Comparison of ENCODE assay signal across 1 cellular context in genomic region chr7:112898432-112899290, GRCh38.
TF ChIP-seq lines count a peak whose summit lies in the region.

No MANE protein-coding gene starts in this region.

TF ChIP-seq in HepG2, 621 proteins besides CTCF, POLR2A, EP300 and RAD21 (continued from another document and continues in another):
- TF ChIP-seq ATRX (CRISPR knock-in tag; IDR thresholded peaks at IDR 0.05; ENCODE audit: borderline replicate concordance) = no peak
- TF ChIP-seq MAFG (CRISPR knock-in tag; IDR thresholded peaks at IDR 0.05) = no peak
- TF ChIP-seq ARID2 (CRISPR knock-in tag; IDR thresholded peaks at IDR 0.05; ENCODE audit: borderline replicate concordance) = no peak
- no peak for TF ChIP-seq HMGA1 (CRISPR knock-in tag; conservative IDR thresholded peaks at IDR 0.05)
- 0 out of 2 replicates have a peak, but pooled peaks have one; percentile 30 for TF ChIP-seq THAP11 (CRISPR knock-in tag; IDR thresholded peaks at IDR 0.05)
- no peak for TF ChIP-seq NR3C1 (CRISPR knock-in tag; IDR thresholded peaks at IDR 0.05)
- no peak for TF ChIP-seq ZKSCAN5 (CRISPR knock-in tag; IDR thresholded peaks at IDR 0.05)
- no peak for TF ChIP-seq CENPT (CRISPR knock-in tag; IDR thresholded peaks at IDR 0.05; ENCODE audit: low read depth)
- TF ChIP-seq ZNF761 (CRISPR knock-in tag; conservative IDR thresholded peaks at IDR 0.05) = no peak
- TF ChIP-seq IRX3 (CRISPR knock-in tag; IDR thresholded peaks at IDR 0.05; ENCODE audit: borderline replicate concordance, low read depth) = no peak
- peak; percentile 45 for TF ChIP-seq IRF2 (CRISPR knock-in tag; IDR thresholded peaks at IDR 0.05)
- no peak for TF ChIP-seq PAWR (CRISPR knock-in tag; IDR thresholded peaks at IDR 0.05; ENCODE audit: borderline replicate concordance)
- TF ChIP-seq KDM1A (CRISPR knock-in tag; IDR thresholded peaks at IDR 0.05) = no peak
- no peak for TF ChIP-seq ATAD3A (CRISPR knock-in tag; IDR thresholded peaks at IDR 0.05)
- TF ChIP-seq ZNF710 (CRISPR knock-in tag; IDR thresholded peaks at IDR 0.05; ENCODE audit: borderline replicate concordance) = no peak; the same call in 1 of the 2 replicates
- TF ChIP-seq SMAD3 (CRISPR knock-in tag; IDR thresholded peaks at IDR 0.05) = no peak
- TF ChIP-seq SRF (IDR thresholded peaks at IDR 0.05; ENCODE audit: low read depth, low read length) = no peak
- no peak for TF ChIP-seq E2F5 (CRISPR knock-in tag; conservative IDR thresholded peaks at IDR 0.05)
- TF ChIP-seq ZNF501 (CRISPR knock-in tag; IDR thresholded peaks at IDR 0.05) = peak; percentile 67
- no peak for TF ChIP-seq ZNF572 (CRISPR knock-in tag; IDR thresholded peaks at IDR 0.05)
- TF ChIP-seq POGK (CRISPR knock-in tag; conservative IDR thresholded peaks at IDR 0.05) = 0 out of 2 replicates have a peak, but pooled peaks have one; percentile 17
- 0 out of 2 replicates have a peak, but pooled peaks have one; percentile 19 for TF ChIP-seq ZNF878 (CRISPR knock-in tag; IDR thresholded peaks at IDR 0.05)
- TF ChIP-seq ELF3 (CRISPR knock-in tag; IDR thresholded peaks at IDR 0.05) = 0 out of 2 replicates have a peak, but pooled peaks have one; percentile 39
- TF ChIP-seq CHD2 (IDR thresholded peaks at IDR 0.05; ENCODE audit: low read depth, low read length) = no peak
- no peak for TF ChIP-seq PLRG1 (conservative IDR thresholded peaks at IDR 0.05)
- no peak for TF ChIP-seq ZNF30 (CRISPR knock-in tag; IDR thresholded peaks at IDR 0.05)
- no peak for TF ChIP-seq ZNF563 (CRISPR knock-in tag; IDR thresholded peaks at IDR 0.05)
- TF ChIP-seq ATF7 (IDR thresholded peaks at IDR 0.05) = no peak
- TF ChIP-seq ATF7 (CRISPR knock-in tag; IDR thresholded peaks at IDR 0.05) = no peak
- TF ChIP-seq PRPF4 (IDR thresholded peaks at IDR 0.05; ENCODE audit: low read depth, low read length, poor library complexity, severe bottlenecking) = no peak
- peak; percentile 38; the same call in 1 of the 2 replicates for TF ChIP-seq NCOA2 (CRISPR knock-in tag; IDR thresholded peaks at IDR 0.05)
- no peak for TF ChIP-seq ZNF615 (CRISPR knock-in tag; IDR thresholded peaks at IDR 0.05; ENCODE audit: borderline replicate concordance)
- TF ChIP-seq ZNF747 (CRISPR knock-in tag; IDR thresholded peaks at IDR 0.05; ENCODE audit: borderline replicate concordance) = no peak
- TF ChIP-seq ZNF430 (CRISPR knock-in tag; IDR thresholded peaks at IDR 0.05) = no peak
- TF ChIP-seq CENPX (CRISPR knock-in tag; IDR thresholded peaks at IDR 0.05) = no peak
- no peak for TF ChIP-seq ZNF451 (CRISPR knock-in tag; IDR thresholded peaks at IDR 0.05)
- TF ChIP-seq ELF1 (CRISPR knock-in tag; IDR thresholded peaks at IDR 0.05) = no peak; the same call in 1 of the 2 replicates
- no peak for TF ChIP-seq TOE1 (CRISPR knock-in tag; IDR thresholded peaks at IDR 0.05)
- peak; percentile 68; the same call in 1 of the 2 replicates for TF ChIP-seq DPF2 (CRISPR knock-in tag; IDR thresholded peaks at IDR 0.05; ENCODE audit: borderline replicate concordance, low read depth)
- TF ChIP-seq ZC3H4 (CRISPR knock-in tag; IDR thresholded peaks at IDR 0.05; ENCODE audit: borderline replicate concordance) = no peak
- TF ChIP-seq THYN1 (CRISPR knock-in tag; IDR thresholded peaks at IDR 0.05; ENCODE audit: borderline replicate concordance, low read depth) = no peak
- 0 out of 2 replicates have a peak, but pooled peaks have one; percentile 42 for TF ChIP-seq ZBED4 (CRISPR knock-in tag; IDR thresholded peaks at IDR 0.05; ENCODE audit: borderline replicate concordance)
- no peak for TF ChIP-seq ZNF784 (CRISPR knock-in tag; IDR thresholded peaks at IDR 0.05; ENCODE audit: borderline replicate concordance)
- TF ChIP-seq MED8 (CRISPR knock-in tag; IDR thresholded peaks at IDR 0.05; ENCODE audit: insufficient replicate concordance) = no peak
- TF ChIP-seq HCFC1 (IDR thresholded peaks at IDR 0.05; ENCODE audit: low read depth, low read length) = no peak
- TF ChIP-seq HIVEP1 (CRISPR knock-in tag; IDR thresholded peaks at IDR 0.05) = no peak
- TF ChIP-seq MTA3 (CRISPR knock-in tag; IDR thresholded peaks at IDR 0.05) = no peak
- TF ChIP-seq ZNF234 (CRISPR knock-in tag; conservative IDR thresholded peaks at IDR 0.05) = no peak
- TF ChIP-seq NFYB (CRISPR knock-in tag; IDR thresholded peaks at IDR 0.05) = no peak
- TF ChIP-seq RARA (CRISPR knock-in tag; IDR thresholded peaks at IDR 0.05) = peak; percentile 82
- TF ChIP-seq FOXK1 (CRISPR knock-in tag; IDR thresholded peaks at IDR 0.05; ENCODE audit: borderline replicate concordance, low read depth) = peak; percentile 32; the same call in 1 of the 2 replicates
- no peak for TF ChIP-seq ZNF232 (CRISPR knock-in tag; IDR thresholded peaks at IDR 0.05; ENCODE audit: borderline replicate concordance)
- no peak for TF ChIP-seq HNRNPLL (IDR thresholded peaks at IDR 0.05; ENCODE audit: low read depth, low read length, poor library complexity, severe bottlenecking)
- TF ChIP-seq GFI1 (CRISPR knock-in tag; IDR thresholded peaks at IDR 0.05; ENCODE audit: borderline replicate concordance) = no peak
- TF ChIP-seq ZMAT3 (CRISPR knock-in tag; conservative IDR thresholded peaks at IDR 0.05) = no peak
- TF ChIP-seq ZNF337 (CRISPR knock-in tag; IDR thresholded peaks at IDR 0.05; ENCODE audit: borderline replicate concordance, low read depth) = no peak
- no peak; the same call in 1 of the 2 replicates for TF ChIP-seq ZNF124 (CRISPR knock-in tag; IDR thresholded peaks at IDR 0.05)
- no peak for TF ChIP-seq TIGD3 (CRISPR knock-in tag; IDR thresholded peaks at IDR 0.05; ENCODE audit: borderline replicate concordance)
- no peak for TF ChIP-seq PHF20 (CRISPR knock-in tag; IDR thresholded peaks at IDR 0.05)
- TF ChIP-seq NFATC3 (CRISPR knock-in tag; IDR thresholded peaks at IDR 0.05) = no peak
- TF ChIP-seq ZFYVE20 (CRISPR knock-in tag; IDR thresholded peaks at IDR 0.05; ENCODE audit: borderline replicate concordance, low read depth) = no peak
- TF ChIP-seq ZNF567 (CRISPR knock-in tag; IDR thresholded peaks at IDR 0.05; ENCODE audit: borderline replicate concordance) = no peak
- no peak for TF ChIP-seq ZBTB39 (CRISPR knock-in tag; IDR thresholded peaks at IDR 0.05)
- TF ChIP-seq KLF12 (CRISPR knock-in tag; IDR thresholded peaks at IDR 0.05; ENCODE audit: borderline replicate concordance) = no peak
- 0 out of 2 replicates have a peak, but pooled peaks have one; percentile 24 for TF ChIP-seq SIX1 (CRISPR knock-in tag; IDR thresholded peaks at IDR 0.05; ENCODE audit: borderline replicate concordance)
- no peak for TF ChIP-seq JDP2 (CRISPR knock-in tag; IDR thresholded peaks at IDR 0.05; ENCODE audit: borderline replicate concordance)
- TF ChIP-seq REXO4 (CRISPR knock-in tag; IDR thresholded peaks at IDR 0.05; ENCODE audit: borderline replicate concordance) = no peak
